14 cellular contexts compared by ENCODE assay signal in the genomic region with DNA sequence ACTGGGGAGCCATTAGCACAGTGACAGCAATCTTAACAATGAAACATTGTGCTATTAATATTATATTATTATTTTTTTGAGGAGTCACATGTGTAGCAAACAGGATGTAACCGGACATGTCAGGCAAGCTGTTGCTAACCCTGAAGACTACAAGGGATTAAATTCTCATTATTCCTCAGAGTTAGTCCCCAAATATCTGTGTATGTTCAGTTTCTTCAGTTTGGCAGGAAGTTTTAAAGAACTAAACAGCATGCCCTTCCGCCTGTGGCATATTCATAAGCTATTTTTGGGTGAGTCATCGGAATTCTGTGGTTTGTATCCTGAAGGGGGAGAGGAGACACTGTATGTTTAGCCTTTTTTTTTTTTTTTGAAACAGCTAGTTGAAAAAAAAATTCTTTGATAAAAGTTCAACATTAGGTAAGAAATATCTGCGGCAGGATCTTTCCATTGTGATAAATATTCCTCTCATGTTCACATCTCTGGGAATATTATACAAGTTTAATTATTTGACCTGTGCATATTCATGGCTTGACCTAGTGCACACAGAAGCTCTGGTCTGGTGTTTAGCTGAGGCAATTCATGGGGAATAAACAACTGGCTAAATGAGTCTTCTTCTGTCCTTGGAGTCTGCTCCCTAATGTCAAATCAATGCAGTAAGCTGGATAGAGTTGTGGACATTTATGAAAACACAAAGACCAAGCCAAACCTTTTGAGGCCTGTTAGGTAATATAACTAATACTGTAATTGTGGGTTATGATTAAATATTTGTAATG.
DNase-seq lines count a peak whose midpoint lies in the region; ATAC-seq, FAIRE-seq and TF ChIP-seq lines count a peak whose summit lies in the region.
"Had no signal": no experiment of that assay in that cellular context is flagged by ENCODE, and none has a peak within 500 bp of the region (broad histone marks: within the 10 kb centered on the region; RNA-seq: fewer than 3 reads in every experiment).

No MANE protein-coding gene starts in this region.

- POLR2A ChIA-PET in AG04450 (lab: Yijun Ruan, JAX) (interaction anchor here (0.7 to 1.4 kb wide), 3 partner anchors 9 to 203 kb away, joined by 5 to 8 read pairs (median 6); partner anchors contain the start of gene CDKN2B), HepG2 (lab: Yijun Ruan, JAX) (interaction anchor here (1.0 to 1.2 kb wide), 4 partner anchors 27 to 203 kb away, joined by 3 to 9 read pairs (median 5); no protein-coding TSS in a partner anchor)

- in situ Hi-C loops in KBM-7 (cut with MboI; ENCODE audit: low pct_unique_long_range_greater_than_20kb, low sequenced_read_pairs) (no loop called here), HepG2 (cut with HindIII; ENCODE audit: extremely low pct_ligation_motif_present, low pct_unique_long_range_greater_than_20kb) (no loop called here)

- ATAC-seq in HepG2 (peak; percentile 83), HG02678 (IDR thresholded peaks at IDR 0.05; ENCODE audit: unreplicated experiment) (no peak)
- no peak for ATAC-seq in activated CD8-positive, alpha-beta memory T cell treated with anti-CD3 and anti-CD28 coated beads, Interleukin-2, amount 10 ng/mL, durations not matched to agents 7 days and 5 days
- ATAC-seq: K562 had no signal

- H3K4me2 ChIP-seq in HepG2 (ENCODE audit: low read depth, low read length), result no peak overlapping the region

- H3K36me3 ChIP-seq in HepG2 (replicated peaks in 1 of 2; ENCODE audit: control insufficient read depth in 1 of 2, insufficient read depth in 2 of 2, low read length in 2 of 2), result no peaks in the 10 kb centered on the region
- H3K36me3 ChIP-seq: heart right ventricle had no signal

- CTCF ChIA-PET in AG04450 (lab: Charles Lee), result interaction anchor here (0.5 to 3.7 kb wide), 6 partner anchors 17 to 400 kb away, joined by 3 to 19 read pairs (median 4); partner anchors contain the start of gene CDKN2B
- CTCF ChIA-PET in HepG2 (lab: Yijun Ruan, JAX; ENCODE audit: low intra/inter-chr PET ratio, low total read pairs), result no interaction called here
- CTCF ChIA-PET in activated CD8-positive, alpha-beta memory T cell treated with anti-CD3 and anti-CD28 coated beads, Interleukin-2, amount 10 ng/mL, durations not matched to agents 7 days and 5 days (lab: Charles Lee), result interaction anchor here (1.3 to 2.4 kb wide), 3 partner anchors 27 to 203 kb away, joined by 3 to 6 read pairs (median 5); no protein-coding TSS in a partner anchor

- H3K9me3 ChIP-seq in AG04450 (ENCODE audit: control insufficient read depth, insufficient read depth, low read length) (no peaks in the 10 kb centered on the region), HepG2 (ENCODE audit: low read length) (no peaks in the 10 kb centered on the region)
- H3K9me3 ChIP-seq: heart right ventricle had no signal

- peaks cover 20% of the 10 kb centered on the region for H3K27me3 Mint-ChIP-seq in activated CD8-positive, alpha-beta memory T cell treated with anti-CD3 and anti-CD28 coated beads, Interleukin-2, amount 10 ng/mL, durations not matched to agents 7 days and 5 days
- no peaks in the 10 kb centered on the region for H3K27me3 Mint-ChIP-seq in progenitor cell of endocrine pancreas
- H3K27me3 Mint-ChIP-seq: CD4-positive, CD25-positive, alpha-beta regulatory T cell had no signal

- WGBS in HepG2 (ENCODE audit: low lambda C conversion rate), result 2% methylated on average over 4 of the region's 4 CpGs

- H3K79me2 ChIP-seq in HepG2 (ENCODE audit: insufficient read depth, low read length), result no peaks in the 10 kb centered on the region

- H3K27me3 ChIP-seq in AG04450 (ENCODE audit: control insufficient read depth, insufficient read depth, low read length) (no peaks in the 10 kb centered on the region), HepG2 (ENCODE audit: control insufficient read depth in 1 of 2, insufficient read depth in 2 of 2, low read length in 2 of 2) (no peaks in the 10 kb centered on the region)

- H3K4me1 Mint-ChIP-seq in activated CD8-positive, alpha-beta memory T cell treated with anti-CD3 and anti-CD28 coated beads, Interleukin-2, amount 10 ng/mL, durations not matched to agents 7 days and 5 days, result peaks cover 31% of the 10 kb centered on the region
- peaks cover 1% of the 10 kb centered on the region for H3K4me1 Mint-ChIP-seq in progenitor cell of endocrine pancreas (ENCODE audit: low read depth)

- H2AFZ ChIP-seq in HepG2 (ENCODE audit: low read length), result no peak overlapping the region

- TF ChIP-seq EP300 in HepG2 (IDR thresholded peaks at IDR 0.05; ENCODE audit: low read depth in 2 of 2, low read length in 2 of 2) (peak in 1 of 2 experiments; percentile 18; a peak in 1 of 4 replicates), HepG2 (CRISPR knock-in tag; IDR thresholded peaks at IDR 0.05; ENCODE audit: borderline replicate concordance) (no peak)

- no peak for TF ChIP-seq RAD21 in HepG2 (CRISPR knock-in tag; IDR thresholded peaks at IDR 0.05)

- no TSS peak for BruUV-seq in HepG2 (replicated peaks; lab: Mats Ljungman, UMichigan)

- intact Hi-C loops in HepG2 (cut with micrococcal nuclease; ENCODE audit: unreplicated experiment), result no loop called here

- peak; percentile 69 for DNase-seq in AG04450 (ENCODE audit: low read depth, low spot score)
- peak; percentile 87 for DNase-seq in KBM-7
- peak; percentile 74 for DNase-seq in brain pericyte (ENCODE audit: low read depth, low spot score)
- peak; percentile 70 for DNase-seq in HepG2 (ENCODE audit: low spot score)
- no peak for DNase-seq in activated CD8-positive, alpha-beta memory T cell treated with anti-CD3 and anti-CD28 coated beads, Interleukin-2, amount 10 ng/mL, durations not matched to agents 7 days and 5 days
- no peak for DNase-seq in NCI-H146 (lab: John Stamatoyannopoulos, UW)
- DNase-seq in progenitor cell of endocrine pancreas (ENCODE audit: low spot score, unreplicated experiment), result no peak
- DNase-seq: activated CD4-positive, alpha-beta T cell treated with anti-CD3 and anti-CD28 coated beads, Interleukin-2, amount 10 ng/mL, durations not matched to agents 24 days and 14 days; CD4-positive, CD25-positive, alpha-beta regulatory T cell; heart right ventricle; occipital lobe; stimulated activated CD8-positive, alpha-beta memory T cell treated with anti-CD3 and anti-CD28 coated beads, Interleukin-4, amount 100 ng/mL, for 48 hours had no signal

- no peak overlapping the region for H3K9ac ChIP-seq in HepG2 (ENCODE audit: insufficient read depth, low read depth, low read length)

- H3K4me1 ChIP-seq in HepG2 (ENCODE audit: insufficient read depth, low read length), result peaks cover 9% of the 10 kb centered on the region

- FAIRE-seq in HepG2 (lab: Jason Lieb, UNC), result no peak
- FAIRE-seq: K562 had no signal

- H3K27ac Mint-ChIP-seq in activated CD8-positive, alpha-beta memory T cell treated with anti-CD3 and anti-CD28 coated beads, Interleukin-2, amount 10 ng/mL, durations not matched to agents 7 days and 5 days, result no peak overlapping the region
- no peak overlapping the region for H3K27ac Mint-ChIP-seq in progenitor cell of endocrine pancreas
- H3K27ac Mint-ChIP-seq: activated CD4-positive, alpha-beta T cell treated with anti-CD3 and anti-CD28 coated beads, Interleukin-2, amount 10 ng/mL, durations not matched to agents 24 days and 14 days; CD4-positive, CD25-positive, alpha-beta regulatory T cell had no signal

- H3K36me3 Mint-ChIP-seq in activated CD8-positive, alpha-beta memory T cell treated with anti-CD3 and anti-CD28 coated beads, Interleukin-2, amount 10 ng/mL, durations not matched to agents 7 days and 5 days, result peaks cover 3% of the 10 kb centered on the region
- H3K36me3 Mint-ChIP-seq in progenitor cell of endocrine pancreas (ENCODE audit: insufficient read depth), result no peaks in the 10 kb centered on the region
- H3K36me3 Mint-ChIP-seq: CD4-positive, CD25-positive, alpha-beta regulatory T cell had no signal

- no peak overlapping the region for H3K27ac ChIP-seq in AG04450 (ENCODE audit: low read depth, low read length)
- no peak overlapping the region for H3K27ac ChIP-seq in HepG2 (ENCODE audit: extremely low read length, insufficient read depth, low read length)

- H3K4me3 ChIP-seq in AG04450 (ENCODE audit: low read depth, low read length) (no peak overlapping the region), HepG2 (replicated peaks in 1 of 3; ENCODE audit: insufficient read depth in 1 of 3, low read depth in 2 of 3, low read length in 3 of 3) (no peak overlapping the region)
- H3K4me3 ChIP-seq: heart right ventricle, K562 had no signal

- TF ChIP-seq POLR2A in HepG2 (IDR thresholded peaks at IDR 0.05; ENCODE audit: insufficient read depth in 1 of 2, low read depth in 2 of 2, low read length in 2 of 2), result no peak

- H3K4me3 Mint-ChIP-seq in activated CD8-positive, alpha-beta memory T cell treated with anti-CD3 and anti-CD28 coated beads, Interleukin-2, amount 10 ng/mL, durations not matched to agents 7 days and 5 days, result no peak overlapping the region
- H3K4me3 Mint-ChIP-seq in progenitor cell of endocrine pancreas (ENCODE audit: low read depth), result no peak overlapping the region
- H3K4me3 Mint-ChIP-seq: activated CD4-positive, alpha-beta T cell treated with anti-CD3 and anti-CD28 coated beads, Interleukin-2, amount 10 ng/mL, durations not matched to agents 24 days and 14 days; CD4-positive, CD25-positive, alpha-beta regulatory T cell had no signal

- no peaks in the 10 kb centered on the region for H4K20me1 ChIP-seq in HepG2 (ENCODE audit: insufficient read depth, low read length)

- TF ChIP-seq CTCF in AG04450 (IDR thresholded peaks at IDR 0.05; ENCODE audit: low read depth, low read length), result no peak
- no peak for TF ChIP-seq CTCF in HepG2 (CRISPR knock-in tag; IDR thresholded peaks at IDR 0.05)
- TF ChIP-seq CTCF in progenitor cell of endocrine pancreas (IDR thresholded peaks at IDR 0.05; ENCODE audit: unreplicated experiment), result no peak

- H3K9me3 Mint-ChIP-seq in activated CD8-positive, alpha-beta memory T cell treated with anti-CD3 and anti-CD28 coated beads, Interleukin-2, amount 10 ng/mL, durations not matched to agents 7 days and 5 days (ENCODE audit: low read depth), result no peaks in the 10 kb centered on the region
- no peaks in the 10 kb centered on the region for H3K9me3 Mint-ChIP-seq in progenitor cell of endocrine pancreas (ENCODE audit: low read depth)
- H3K9me3 Mint-ChIP-seq: CD4-positive, CD25-positive, alpha-beta regulatory T cell had no signal

TF ChIP-seq in HepG2, 621 proteins besides CTCF, POLR2A, EP300 and RAD21 (continues in another document):
- TF ChIP-seq MAFK (conservative IDR thresholded peaks at IDR 0.05 in 1 of 2, IDR thresholded peaks at IDR 0.05 in 1 of 2; ENCODE audit: low read length in 2 of 2), result 0 out of 4 replicates have a peak, but pooled peaks of 1 of the 2 experiments have one; percentile 12
- no peak for TF ChIP-seq GABPA (IDR thresholded peaks at IDR 0.05; ENCODE audit: low read depth, low read length)
- peak; percentile 36; the same call in 1 of the 2 replicates for TF ChIP-seq GABPA (CRISPR knock-in tag; IDR thresholded peaks at IDR 0.05; ENCODE audit: low read depth)
- peak in 1 of 2 experiments; percentile 63; a peak in 1 of 4 replicates for TF ChIP-seq NR2F1 (CRISPR knock-in tag; IDR thresholded peaks at IDR 0.05)
- TF ChIP-seq MED1 (CRISPR knock-in tag; IDR thresholded peaks at IDR 0.05), result 0 out of 2 replicates have a peak, but pooled peaks have one; percentile 28
- TF ChIP-seq TAF1 (CRISPR knock-in tag; IDR thresholded peaks at IDR 0.05), result no peak
- peak; percentile 5; the same call in 1 of the 2 replicates for TF ChIP-seq RARA (CRISPR knock-in tag; IDR thresholded peaks at IDR 0.05)

Comparison
In these comparisons a context has a peak if more than half of its experiments do, and no peak if none do; other contexts are left out.
1. DNase-seq: peak in AG04450 (single experiment), KBM-7 (single experiment), brain pericyte (single experiment) and HepG2 (single experiment); none in activated CD8-positive, alpha-beta memory T cell treated with anti-CD3 and anti-CD28 coated beads, Interleukin-2, amount 10 ng/mL, durations not matched to agents 7 days and 5 days (single experiment), NCI-H146 (single experiment) and progenitor cell of endocrine pancreas (single experiment).